In genomic region chr5:5295361-5295760, GRCh38 we compare ENCODE assay signal across 24 cellular contexts.
"Had no signal": no experiment of that assay in that cellular context is flagged by ENCODE, and none has a peak within 500 bp of the region (broad histone marks: within the 10 kb centered on the region; RNA-seq: fewer than 3 reads in every experiment).

No MANE protein-coding gene starts in this region.

- H3K27me3 ChIP-seq: body of pancreas, cardiac muscle cell, foreskin keratinocyte, heart right ventricle, sigmoid colon, upper lobe of left lung, vagina had no signal

- H3K4me1 ChIP-seq: body of pancreas, foreskin keratinocyte, heart right ventricle, left ventricle myocardium inferior, prostate gland, sigmoid colon, vagina had no signal

- DNase-seq: activated CD4-positive, alpha-beta T cell treated with anti-CD3 and anti-CD28 coated beads for 4 hours; activated CD4-positive, alpha-beta T cell treated with anti-CD3 and anti-CD28 coated beads, Interleukin-2, amount 50 U/mL, for 4 hours; activated naive CD4-positive, alpha-beta T cell treated with Interleukin-2 at 50 U/mL for 16 hours; activated T-cell treated with anti-CD3 and anti-CD28 coated beads for 4 hours; activated T-cell treated with anti-CD3 and anti-CD28 coated beads, Interleukin-2, amount 50 U/mL, for 72 hours; aorta; body of pancreas; endodermal cell; foreskin keratinocyte; heart right ventricle; left ventricle myocardium inferior; mesendoderm; retina; sigmoid colon; small intestine; stimulated activated CD4-positive, alpha-beta T cell treated with anti-CD3 and anti-CD28 coated beads, Interleukin-4, amount 100 ng/mL, for 24 hours; upper lobe of left lung had no signal

- H3K9me3 ChIP-seq: body of pancreas, prostate gland, sigmoid colon, upper lobe of left lung, vagina had no signal

- H3K36me3 ChIP-seq: cardiac muscle cell, heart right ventricle, left ventricle myocardium inferior, prostate gland, sigmoid colon, upper lobe of left lung, vagina had no signal

- H3K27ac ChIP-seq: body of pancreas, cardiac muscle cell, foreskin keratinocyte, heart right ventricle, left ventricle myocardium inferior, prostate gland, sigmoid colon, upper lobe of left lung, vagina, VCaP had no signal

- H3K4me3 ChIP-seq: body of pancreas, cardiac muscle cell, heart right ventricle, left ventricle myocardium inferior, lung, prostate gland, sigmoid colon, upper lobe of left lung, vagina had no signal

- ATAC-seq: activated T-cell treated with anti-CD3 and anti-CD28 coated beads, Interleukin-2, amount 50 U/mL, for 72 hours; body of pancreas; esophagus mucosa; foreskin keratinocyte; heart right ventricle; stimulated activated effector memory CD8-positive, alpha-beta T cell treated with anti-CD3 and anti-CD28 coated beads, Interleukin-12 subunit alpha, Interleukin-12 subunit beta, amount 100 ng/mL, for 72 hours had no signal
